ENCODE assay signal across 8 cellular contexts in genomic region chr21:36059823-36060158, GRCh38. TPM values are rescaled to one million over a fixed set of nuclear protein-coding genes. Genes with fewer than 3 reads are reported as not detected.
DNase-seq lines count a peak whose midpoint lies in the region; ATAC-seq, FAIRE-seq and TF ChIP-seq lines count a peak whose summit lies in the region.

No MANE protein-coding gene starts in this region.

- H2BK15ac ChIP-seq in mesendoderm (replicated peaks; ENCODE audit: low read depth): no peak overlapping the region

- POLR2A ChIA-PET in A673 (lab: Charles Lee; ENCODE audit: low non-redundant PET) (no interaction called here), PC-3 (lab: Charles Lee; ENCODE audit: unreplicated experiment) (interaction anchor here (0.6 to 1.2 kb wide), 7 partner anchors 10 to 277 kb away, joined by 3 to 11 read pairs (median 3); partner anchors contain the start of genes CBR1 and MORC3)

- peak; percentile 50 for ATAC-seq in GM18511 (IDR thresholded peaks at IDR 0.05; ENCODE audit: unreplicated experiment)
- ATAC-seq in HG02885 (IDR thresholded peaks at IDR 0.05; ENCODE audit: poor library complexity, unreplicated experiment): peak; percentile 43
- peak; percentile 60 for ATAC-seq in PC-3

- peak overlapping the region; percentile 95 for H3K27ac Mint-ChIP-seq in dendritic cell treated with granulocyte-macrophage colony-stimulating factor and Interleukin-4, amounts not matched to agents 40 ng/mL and 50 ng/mL, for 4 days

- peaks cover 37% of the 10 kb centered on the region for H3K79me2 ChIP-seq in PC-3 (ENCODE audit: low read length)
- H3K79me2 ChIP-seq in mesendoderm (ENCODE audit: control insufficient read depth, insufficient read depth, low read length): no peaks in the 10 kb centered on the region

- H3K56ac ChIP-seq in mesendoderm (ENCODE audit: low read length): peak overlapping the region; percentile 100

- peak overlapping the region; percentile 92 for H3K23ac ChIP-seq in mesendoderm (ENCODE audit: low read length)

- H3K36me3 ChIP-seq in A673 (ENCODE audit: insufficient read depth, low read length, poor library complexity, severe bottlenecking): peaks cover 41% of the 10 kb centered on the region
- H3K36me3 ChIP-seq in PC-3 (ENCODE audit: low read depth, low read length): peaks cover 31% of the 10 kb centered on the region
- H3K36me3 ChIP-seq in mesendoderm (ENCODE audit: control insufficient read depth, insufficient read depth, low read length): peaks cover 4% of the 10 kb centered on the region
- H3K36me3 ChIP-seq in urinary bladder (ENCODE audit: insufficient read depth): peaks cover 3% of the 10 kb centered on the region

- no CpG with 5 or more reads among the region's 34 CpGs for WGBS in mesendoderm (ENCODE audit: extremely low coverage, insufficient coverage, low lambda C conversion rate)
- under 1% methylated on average over 34 of the region's 34 CpGs for WGBS in urinary bladder

- H4K8ac ChIP-seq in mesendoderm (ENCODE audit: low read depth, low read length): no peak overlapping the region

- peak overlapping the region; percentile 82 for H2AFZ ChIP-seq in PC-3 (ENCODE audit: low read length)

- no peaks in the 10 kb centered on the region for H3K9me3 ChIP-seq in A673 (ENCODE audit: low read depth, low read length, poor library complexity, severe bottlenecking)
- no peaks in the 10 kb centered on the region for H3K9me3 ChIP-seq in PC-3 (ENCODE audit: low read length)

- H4K20me1 ChIP-seq in PC-3 (ENCODE audit: low read length): no peaks in the 10 kb centered on the region

- H3K27me3 Mint-ChIP-seq in dendritic cell treated with granulocyte-macrophage colony-stimulating factor and Interleukin-4, amounts not matched to agents 40 ng/mL and 50 ng/mL, for 4 days: no peaks in the 10 kb centered on the region

- no peaks in the 10 kb centered on the region for H3F3A ChIP-seq in PC-3 (ENCODE audit: low read length, unreplicated experiment)

- no peaks in the 10 kb centered on the region for H3K9me3 Mint-ChIP-seq in dendritic cell treated with granulocyte-macrophage colony-stimulating factor and Interleukin-4, amounts not matched to agents 40 ng/mL and 50 ng/mL, for 4 days

- CTCF ChIA-PET in A673 (lab: Charles Lee) (no interaction called here), PC-3 (lab: Charles Lee) (no interaction called here)

- no peaks in the 10 kb centered on the region for H3K27me3 ChIP-seq in A673 (replicated peaks; ENCODE audit: insufficient read depth, low read depth, low read length, poor library complexity)
- no peaks in the 10 kb centered on the region for H3K27me3 ChIP-seq in PC-3 (ENCODE audit: low read length)
- H3K27me3 ChIP-seq in mesendoderm (ENCODE audit: insufficient read depth, low read length, poor library complexity): no peaks in the 10 kb centered on the region

- no peak overlapping the region for H2AK5ac ChIP-seq in mesendoderm (ENCODE audit: low read length)

- H3K4me1 Mint-ChIP-seq in dendritic cell treated with granulocyte-macrophage colony-stimulating factor and Interleukin-4, amounts not matched to agents 40 ng/mL and 50 ng/mL, for 4 days (ENCODE audit: low read depth): no peaks in the 10 kb centered on the region

- H3K4me3 Mint-ChIP-seq in dendritic cell treated with granulocyte-macrophage colony-stimulating factor and Interleukin-4, amounts not matched to agents 40 ng/mL and 50 ng/mL, for 4 days: peak overlapping the region; percentile 86

- peak overlapping the region; percentile 83 for H3K9ac ChIP-seq in PC-3 (ENCODE audit: low read length)
- peak overlapping the region; percentile 95 for H3K9ac ChIP-seq in mesendoderm (ENCODE audit: low read length)

- no peak for FAIRE-seq in HTR-8/SVneo (lab: Jason Lieb, UNC)

- no peak overlapping the region for H2BK120ac ChIP-seq in mesendoderm (ENCODE audit: low read depth, low read length)

- H3K4ac ChIP-seq in mesendoderm (ENCODE audit: low read depth, low read length): no peak overlapping the region

- no peak for DNase-seq in A673 (ENCODE audit: low spot score)
- DNase-seq in PC-3: no peak
- DNase-seq in mesendoderm: no peak
- no peak for DNase-seq in HTR-8/SVneo (ENCODE audit: insufficient read length, low spot score)

- TF ChIP-seq CTCF in A673 (conservative IDR thresholded peaks at IDR 0.05; ENCODE audit: low read depth, low read length) (no peak), PC-3 (conservative IDR thresholded peaks at IDR 0.05; ENCODE audit: low read depth, low read length) (no peak)

- BruUV-seq in A673 (replicated peaks; lab: Mats Ljungman, UMichigan): TSS peak; percentile 34
- BruUV-seq in PC-3 (replicated peaks; lab: Mats Ljungman, UMichigan): no TSS peak

- H3K36me3 Mint-ChIP-seq in dendritic cell treated with granulocyte-macrophage colony-stimulating factor and Interleukin-4, amounts not matched to agents 40 ng/mL and 50 ng/mL, for 4 days (ENCODE audit: low read depth): peaks cover 48% of the 10 kb centered on the region

- H3K4me1 ChIP-seq in A673 (ENCODE audit: insufficient read depth, low read length, poor library complexity, severe bottlenecking) (peaks cover 25% of the 10 kb centered on the region), PC-3 (ENCODE audit: insufficient read depth, low read length) (peaks cover 21% of the 10 kb centered on the region), mesendoderm (ENCODE audit: control insufficient read depth, low read depth, low read length) (no peaks in the 10 kb centered on the region), urinary bladder (ENCODE audit: insufficient read depth) (no peaks in the 10 kb centered on the region)

- H3K79me1 ChIP-seq in mesendoderm (ENCODE audit: low read length): peaks cover 6% of the 10 kb centered on the region

- intact Hi-C loops in A673 (cut with micrococcal nuclease; ENCODE audit: unreplicated experiment): no loop called here
- intact Hi-C loops in PC-3 (cut with micrococcal nuclease): loop anchor here (1.0 to 10.0 kb wide), 2 partner anchors 53 to 145 kb away; no protein-coding TSS in a partner anchor
- intact Hi-C loops in dendritic cell treated with granulocyte-macrophage colony-stimulating factor and Interleukin-4, amounts not matched to agents 40 ng/mL and 50 ng/mL, for 4 days (cut with micrococcal nuclease): loop anchor here (1.0 to 5.0 kb wide), 2 partner anchors 10 to 53 kb away; no protein-coding TSS in a partner anchor

- peak overlapping the region; percentile 80 for H3K4me2 ChIP-seq in PC-3 (ENCODE audit: low read length)
- peak overlapping the region; percentile 70 for H3K4me2 ChIP-seq in mesendoderm (ENCODE audit: low read length)

- no peaks in the 10 kb centered on the region for H3K9me2 ChIP-seq in PC-3 (replicated peaks; ENCODE audit: low read length)

- H3K4me3 ChIP-seq in A673 (ENCODE audit: low read depth, low read length, poor library complexity, severe bottlenecking): peak overlapping the region; percentile 80
- peak overlapping the region; percentile 87 for H3K4me3 ChIP-seq in PC-3 (ENCODE audit: low read length)
- H3K4me3 ChIP-seq in mesendoderm (ENCODE audit: low read length): peak overlapping the region; percentile 99
- H3K4me3 ChIP-seq in urinary bladder (ENCODE audit: low read depth, low read length): peak overlapping the region; percentile 62

- H3K18ac ChIP-seq in mesendoderm (ENCODE audit: low read length): peak overlapping the region; percentile 43

- no peak overlapping the region for H4K5ac ChIP-seq in mesendoderm (ENCODE audit: low read length)

- H3K27ac ChIP-seq in A673 (ENCODE audit: low read depth, low read length, poor library complexity, severe bottlenecking) (peak overlapping the region; percentile 78), PC-3 (ENCODE audit: low read length) (peak overlapping the region; percentile 84), mesendoderm (ENCODE audit: low read depth, low read length) (peak overlapping the region; percentile 92), urinary bladder (ENCODE audit: low read depth) (peak overlapping the region; percentile 41)

- H2BK5ac ChIP-seq in mesendoderm (ENCODE audit: low read length): peak overlapping the region; percentile 61

RNA-seq across cellular contexts. Expression of gene SETD4, which starts 0.5 kb away (rescaled TPM):
- total RNA-seq in A673 (2021): 29.3 and 33.3 TPM in 2 replicates
- total RNA-seq in PC-3 (2014; rRNA removed): 12.5 and 17.0 TPM in 2 replicates
- 20.6 TPM for polyA plus RNA-seq in mesendoderm (2013, experiment 1 of 2)
- 22.2 TPM for polyA plus RNA-seq in mesendoderm (2013, experiment 2 of 2)
- 33.9 TPM for total RNA-seq in urinary bladder
- 13.5 TPM for polyA plus RNA-seq in urinary bladder

RNA-seq across cellular contexts. Expression of gene CBR1, which starts 10.0 kb away (rescaled TPM):
- total RNA-seq in A673 (2021) (81.8 and 84.8 TPM in 2 replicates), PC-3 (2014; rRNA removed) (297 and 343 TPM in 2 replicates), urinary bladder (36.9 TPM)
- polyA plus RNA-seq in mesendoderm (2013, experiment 1 of 2): 22.3 TPM
- polyA plus RNA-seq in mesendoderm (2013, experiment 2 of 2): 22.2 TPM
- polyA plus RNA-seq in urinary bladder: 132 TPM

Comparison
In these comparisons a context has a peak if more than half of its experiments do, and no peak if none do; other contexts are left out.
1. H3K27ac ChIP-seq: peak in every context shown above with its lines; median percentile 92 in mesendoderm; 84 in PC-3; 78 in A673; 41 in urinary bladder.